8 cellular contexts compared by ENCODE assay signal in the genomic region with DNA sequence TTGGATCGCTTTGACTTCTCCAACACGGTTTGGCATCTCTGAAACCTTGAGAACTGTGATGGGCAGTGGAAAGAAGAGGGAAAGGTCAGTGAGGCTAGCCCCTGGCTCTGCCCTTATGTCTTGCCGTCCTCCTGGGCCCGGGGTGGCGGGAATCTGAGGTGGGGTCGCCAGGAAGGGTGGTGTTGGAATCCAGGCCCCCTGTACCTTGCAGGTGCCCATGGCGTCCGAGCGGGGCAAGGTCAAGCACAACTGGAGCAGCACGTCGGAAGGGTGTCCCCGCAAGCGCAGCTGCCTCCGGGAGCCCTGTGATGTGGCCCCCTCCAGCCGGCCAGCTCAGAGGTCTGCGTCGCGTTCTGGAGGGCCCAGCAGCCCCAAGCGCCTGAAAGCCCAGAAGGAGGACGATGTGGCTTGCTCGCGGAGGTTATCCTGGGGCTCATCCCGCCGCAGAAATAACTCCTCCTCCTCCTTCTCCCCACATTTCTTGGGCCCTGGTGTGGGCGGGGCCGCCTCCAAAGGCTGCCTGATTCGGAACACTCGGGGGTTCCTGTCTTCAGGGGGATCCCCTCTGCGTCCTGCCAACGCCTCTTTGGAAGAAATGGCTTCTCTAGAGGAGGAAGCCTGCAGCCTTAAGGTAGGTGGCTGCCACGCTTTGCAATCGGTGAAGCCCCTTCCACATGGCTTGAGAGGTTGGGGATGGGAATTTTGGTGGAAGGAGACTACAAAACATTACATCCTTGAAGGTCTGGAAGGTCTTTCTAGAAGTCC. TPM values are rescaled to one million over a fixed set of nuclear protein-coding genes. Genes with fewer than 3 reads are reported as not detected.
DNase-seq lines count a peak whose midpoint lies in the region; ATAC-seq and TF ChIP-seq lines count a peak whose summit lies in the region.

No MANE protein-coding gene starts in this region.

- dilution Hi-C loops in IMR-90 (cut with HindIII; ENCODE audit: low sequenced_read_pairs, unreplicated experiment) = no loop called here

- H3K4me1 ChIP-seq in IMR-90 (ENCODE audit: control insufficient read depth, insufficient read depth, low read length) (peaks cover 5% of the 10 kb centered on the region; the same call in 1 of the 2 replicates), mononuclear cell (ENCODE audit: insufficient read depth, low read length) (peaks cover 56% of the 10 kb centered on the region)

- H3K4me2 ChIP-seq in IMR-90 (ENCODE audit: low read depth, low read length) = peak overlapping the region; percentile 93

- CTCF ChIA-PET in IMR-90 (lab: Yijun Ruan, JAX) = interaction anchor here (1.3 kb wide), 1 partner anchor 14 kb away, joined by 5 read pairs; no protein-coding TSS in a partner anchor

- TF ChIP-seq POLR2A in IMR-90 (IDR thresholded peaks at IDR 0.05; ENCODE audit: low read depth, low read length) = no peak

- TF ChIP-seq CTCF in IMR-90 (conservative IDR thresholded peaks at IDR 0.05; ENCODE audit: low read depth, low read length) = no peak

- TF ChIP-seq RAD21 in IMR-90 (IDR thresholded peaks at IDR 0.05; ENCODE audit: low read length) = no peak

- H2BK20ac ChIP-seq in IMR-90 (ENCODE audit: low read depth, low read length) = no peak overlapping the region

- peaks cover 16% of the 10 kb centered on the region for H3K9me1 ChIP-seq in IMR-90 (ENCODE audit: insufficient read depth, low read length)

- H3K27ac ChIP-seq in IMR-90 (ENCODE audit: insufficient read depth, low read length) = peak overlapping the region; percentile 64

- 0% methylated on average over 16 of the region's 32 CpGs; no CpG with 5 or more reads in 1 of the 2 experiments for WGBS in IMR-90 (ENCODE audit: extremely low coverage in 2 of 2, insufficient read length in 1 of 2), 2 experiments

- H3K18ac ChIP-seq in IMR-90 (ENCODE audit: low read depth, low read length) = peak overlapping the region; percentile 51; the same call in 1 of the 2 replicates

- peaks cover 28 to 49% of the 10 kb centered on the region in 2 experiments for H3K79me1 ChIP-seq in IMR-90 (ENCODE audit: low read depth in 1 of 2, low read length in 2 of 2)

- intact Hi-C loops in IMR-90 (cut with micrococcal nuclease) = no loop called here

- peak overlapping the region; percentile 95 for H2AK9ac ChIP-seq in IMR-90 (replicated peaks; ENCODE audit: low read depth, low read length, poor library complexity)

- H3K9me3 Mint-ChIP-seq in stimulated activated memory B cell treated with anti-CD40 and anti-IgM and Interleukin-4, amounts not matched to agents 10 μg/mL and 1 μg/mL and 100 μg/mL, for 72 hours = peaks cover 11% of the 10 kb centered on the region

- H3K36me3 ChIP-seq in IMR-90 (ENCODE audit: control insufficient read depth, insufficient read depth, low read length) = peaks cover 11% of the 10 kb centered on the region

- peak overlapping the region; percentile 99 for H3K23ac ChIP-seq in IMR-90 (ENCODE audit: low read depth, low read length)

- H3K9me3 ChIP-seq in IMR-90 (ENCODE audit: control insufficient read depth, insufficient read depth, low read length) = 0 out of 2 replicates have a peak, but pooled peaks cover 4% of the 10 kb centered on the region
- H3K9me3 ChIP-seq in mononuclear cell (ENCODE audit: low read depth, low read length) = peaks cover 18% of the 10 kb centered on the region

- peaks cover 63% of the 10 kb centered on the region for H3K36me3 Mint-ChIP-seq in stimulated activated memory B cell treated with anti-CD40 and anti-IgM and Interleukin-4, amounts not matched to agents 10 μg/mL and 1 μg/mL and 100 μg/mL, for 72 hours

- ATAC-seq in IMR-90 (ENCODE audit: low read depth) = peak; percentile 22
- ATAC-seq in stimulated activated memory B cell treated with anti-CD40 and anti-IgM and Interleukin-4, amounts not matched to agents 10 μg/mL and 1 μg/mL and 100 μg/mL, for 72 hours = no peak
- no peak for ATAC-seq in HG03442 (IDR thresholded peaks at IDR 0.05; ENCODE audit: unreplicated experiment)

- H3K27ac Mint-ChIP-seq in stimulated activated memory B cell treated with anti-CD40 and anti-IgM and Interleukin-4, amounts not matched to agents 10 μg/mL and 1 μg/mL and 100 μg/mL, for 72 hours = peak overlapping the region; percentile 82

- H3K27me3 Mint-ChIP-seq in stimulated activated memory B cell treated with anti-CD40 and anti-IgM and Interleukin-4, amounts not matched to agents 10 μg/mL and 1 μg/mL and 100 μg/mL, for 72 hours = no peaks in the 10 kb centered on the region

- peak overlapping the region; percentile 53 for H3K4ac ChIP-seq in IMR-90 (ENCODE audit: low read depth, low read length)

- H2BK5ac ChIP-seq in IMR-90 (ENCODE audit: low read depth, low read length, poor library complexity, severe bottlenecking) = peak overlapping the region; percentile 10

- H3K56ac ChIP-seq in IMR-90 (ENCODE audit: extremely low read depth, insufficient read depth, low read length) = peak overlapping the region; percentile 44; the same call in 1 of the 2 replicates

- peak overlapping the region; percentile 97 for H3K14ac ChIP-seq in IMR-90 (replicated peaks; ENCODE audit: low read depth, low read length)

- POLR2A ChIA-PET in IMR-90 (lab: Charles Lee; ENCODE audit: unreplicated experiment) = interaction anchor here (0.6 kb wide), 1 partner anchor 134 kb away, joined by 4 read pairs; no protein-coding TSS in a partner anchor

- H4K20me1 ChIP-seq in IMR-90 (ENCODE audit: insufficient read depth, low read length) = peaks cover 25% of the 10 kb centered on the region

- no peaks in the 10 kb centered on the region for H3K27me3 ChIP-seq in IMR-90 (ENCODE audit: control insufficient read depth, insufficient read depth, low read length)
- no peaks in the 10 kb centered on the region for H3K27me3 ChIP-seq in mononuclear cell (ENCODE audit: insufficient read depth, low read length)

- peak overlapping the region; percentile 86 for H3K9ac ChIP-seq in IMR-90 (ENCODE audit: low read depth, low read length)

- peak overlapping the region; percentile 97 for H3K4me3 Mint-ChIP-seq in stimulated activated memory B cell treated with anti-CD40 and anti-IgM and Interleukin-4, amounts not matched to agents 10 μg/mL and 1 μg/mL and 100 μg/mL, for 72 hours

- peak overlapping the region; percentile 44; the same call in 1 of the 2 replicates for H4K5ac ChIP-seq in IMR-90 (ENCODE audit: low read depth, low read length)

- peak overlapping the region; percentile 17; the same call in 1 of the 3 replicates for H2BK15ac ChIP-seq in IMR-90 (ENCODE audit: low read depth, low read length)

- DNase-seq in EH (ENCODE audit: low read depth) (peak; percentile 38), IMR-90 (peak; percentile 2), NCI-H187 treated with DMSO at 0.1 percent for 48 hours (lab: John Stamatoyannopoulos, UW) (no peak)
- DNase-seq in activated CD4-positive, alpha-beta T cell treated with anti-CD3 and anti-CD28 coated beads, Interleukin-2, amount 50 U/mL, for 48 hours = peak; percentile 80 to 84
- DNase-seq in effector CD8-positive, alpha-beta T cell (lab: John Stamatoyannopoulos, UW) = peak; percentile 37

- H3K4me3 ChIP-seq in IMR-90 (ENCODE audit: insufficient read depth, low read depth, low read length) = peak overlapping the region; percentile 73
- H3K4me3 ChIP-seq in mononuclear cell (ENCODE audit: low read length) = peak overlapping the region; percentile 60

- 0 out of 2 replicates have a peak overlapping the region, but pooled peaks have one; percentile 38 for H2BK120ac ChIP-seq in IMR-90 (ENCODE audit: low read depth, low read length)

- H4K91ac ChIP-seq in IMR-90 (ENCODE audit: insufficient read depth, low read depth, low read length) = peak overlapping the region; percentile 42

- H4K8ac ChIP-seq in IMR-90 (ENCODE audit: low read depth in 2 of 2, low read length in 2 of 2) = peak overlapping the region; percentile 51 to 75

- in situ Hi-C loops in IMR-90 (cut with MboI; ENCODE audit: low sequenced_read_pairs) = no loop called here

- peak overlapping the region; percentile 83 for H2AFZ ChIP-seq in IMR-90 (replicated peaks; ENCODE audit: low read length, poor library complexity)

- H3K4me1 Mint-ChIP-seq in stimulated activated memory B cell treated with anti-CD40 and anti-IgM and Interleukin-4, amounts not matched to agents 10 μg/mL and 1 μg/mL and 100 μg/mL, for 72 hours = peaks cover 57% of the 10 kb centered on the region

- BruUV-seq in IMR-90 (replicated peaks; lab: Mats Ljungman, UMichigan) = no TSS peak

- peak overlapping the region; percentile 87 for H2AK5ac ChIP-seq in IMR-90 (ENCODE audit: low read depth, low read length)

TF ChIP-seq in IMR-90, 13 proteins besides CTCF, POLR2A, EP300 and RAD21 (continues in another document):
- TF ChIP-seq, protein P1, sequence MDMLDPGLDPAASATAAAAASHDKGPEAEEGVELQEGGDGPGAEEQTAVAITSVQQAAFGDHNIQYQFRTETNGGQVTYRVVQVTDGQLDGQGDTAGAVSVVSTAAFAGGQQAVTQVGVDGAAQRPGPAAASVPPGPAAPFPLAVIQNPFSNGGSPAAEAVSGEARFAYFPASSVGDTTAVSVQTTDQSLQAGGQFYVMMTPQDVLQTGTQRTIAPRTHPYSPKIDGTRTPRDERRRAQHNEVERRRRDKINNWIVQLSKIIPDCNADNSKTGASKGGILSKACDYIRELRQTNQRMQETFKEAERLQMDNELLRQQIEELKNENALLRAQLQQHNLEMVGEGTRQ (IDR thresholded peaks at IDR 0.05; ENCODE audit: low read depth, low read length) = no peak
- no peak for TF ChIP-seq CEBPB (IDR thresholded peaks at IDR 0.05; ENCODE audit: low read depth, low read length)
- no peak for TF ChIP-seq RFX5 (IDR thresholded peaks at IDR 0.05; ENCODE audit: low read depth, low read length)
- TF ChIP-seq, protein P2, sequence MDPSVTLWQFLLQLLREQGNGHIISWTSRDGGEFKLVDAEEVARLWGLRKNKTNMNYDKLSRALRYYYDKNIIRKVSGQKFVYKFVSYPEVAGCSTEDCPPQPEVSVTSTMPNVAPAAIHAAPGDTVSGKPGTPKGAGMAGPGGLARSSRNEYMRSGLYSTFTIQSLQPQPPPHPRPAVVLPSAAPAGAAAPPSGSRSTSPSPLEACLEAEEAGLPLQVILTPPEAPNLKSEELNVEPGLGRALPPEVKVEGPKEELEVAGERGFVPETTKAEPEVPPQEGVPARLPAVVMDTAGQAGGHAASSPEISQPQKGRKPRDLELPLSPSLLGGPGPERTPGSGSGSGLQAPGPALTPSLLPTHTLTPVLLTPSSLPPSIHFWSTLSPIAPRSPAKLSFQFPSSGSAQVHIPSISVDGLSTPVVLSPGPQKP (IDR thresholded peaks at IDR 0.05; ENCODE audit: borderline replicate concordance, low read depth, low read length) = no peak
- TF ChIP-seq BHLHE40 (IDR thresholded peaks at IDR 0.05; ENCODE audit: low read depth, low read length) = no peak
- TF ChIP-seq FOS (IDR thresholded peaks at IDR 0.05; ENCODE audit: low read depth, low read length) = no peak

RNA-seq across cellular contexts. Expression of a gene that starts 0.9 kb away (rescaled TPM):
- 7.8 and 9.0 TPM in 2 replicates for total RNA-seq in IMR-90 (2012; rRNA removed)
- polyA plus RNA-seq in IMR-90 (2012; rRNA removed) = 15.0 and 18.8 TPM in 2 replicates
- 9.1 and 10.1 TPM in 2 replicates for polyA plus RNA-seq in IMR-90 (2012; cell fraction: cytosol; rRNA removed)
- 11.1 and 22.6 TPM in 2 replicates for polyA plus RNA-seq in IMR-90 (2012; cell fraction: nucleus; rRNA removed; ENCODE audit: low replicate concordance)
- total RNA-seq in mononuclear cell = 27.8 TPM

RNA-seq across cellular contexts. Expression of a gene that starts 43.6 kb away (rescaled TPM):
- total RNA-seq in IMR-90 (2012; rRNA removed) = not detected in 2 replicates
- polyA plus RNA-seq in IMR-90 (2012; rRNA removed) = 0.27 TPM in 1 of 2 replicates, not detected in the other
- polyA plus RNA-seq in IMR-90 (2012; cell fraction: cytosol; rRNA removed) = not detected in 2 replicates
- 0.11 and 0.62 TPM in 2 replicates for polyA plus RNA-seq in IMR-90 (2012; cell fraction: nucleus; rRNA removed; ENCODE audit: low replicate concordance)
- total RNA-seq in mononuclear cell = 0.42 TPM
